ENCODE assay signal across 1 cellular context in the genomic region with DNA sequence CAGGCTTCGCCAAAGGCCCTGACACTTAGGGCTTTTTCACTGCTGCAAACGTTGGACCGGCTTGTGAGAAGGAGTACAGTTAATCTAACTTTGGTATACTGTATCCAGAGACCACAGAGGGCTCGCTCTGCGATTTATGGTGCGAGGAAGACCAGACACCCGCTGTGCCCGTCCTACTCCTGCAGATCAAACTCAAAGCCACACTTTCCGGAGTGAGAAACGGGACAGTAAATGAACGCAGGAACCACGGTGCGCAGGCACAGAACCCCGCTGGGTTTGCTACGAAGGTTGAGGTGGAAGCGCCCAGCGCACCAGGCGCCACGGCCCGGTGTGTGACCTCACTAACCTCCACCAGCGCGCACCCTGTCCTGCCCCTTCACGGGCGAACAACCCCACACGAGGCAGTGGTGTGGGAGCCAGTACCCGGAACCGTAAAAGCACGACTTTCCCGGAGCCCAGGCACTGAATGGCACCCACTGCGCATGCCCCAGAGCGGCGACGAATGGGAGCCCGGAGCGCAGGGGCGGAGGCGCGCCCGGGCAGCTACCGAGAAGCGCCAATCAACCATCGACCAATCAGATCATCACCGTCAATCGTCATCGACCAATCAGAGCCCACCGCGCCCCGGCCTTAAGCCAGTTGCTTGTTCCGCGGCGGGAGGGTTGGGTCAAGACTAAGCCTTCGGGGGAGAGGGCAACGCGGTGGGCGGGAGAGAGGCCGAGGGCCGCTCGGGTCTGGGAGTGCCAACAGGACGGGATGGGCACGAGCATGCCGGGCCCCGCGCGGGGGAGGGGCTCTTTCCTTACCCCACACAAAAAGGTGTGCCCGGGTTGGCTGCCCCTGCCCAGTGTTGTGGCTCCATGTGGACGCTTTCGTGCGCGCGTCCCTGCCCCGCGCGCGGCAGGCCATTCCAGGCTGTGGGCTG.
TF ChIP-seq lines count a peak whose summit lies in the region.

No MANE protein-coding gene starts in this region.

TF ChIP-seq in K562, 482 proteins besides CTCF, POLR2A, EP300 and RAD21 (continued from another document and continues in another):
- TF ChIP-seq, protein P1, sequence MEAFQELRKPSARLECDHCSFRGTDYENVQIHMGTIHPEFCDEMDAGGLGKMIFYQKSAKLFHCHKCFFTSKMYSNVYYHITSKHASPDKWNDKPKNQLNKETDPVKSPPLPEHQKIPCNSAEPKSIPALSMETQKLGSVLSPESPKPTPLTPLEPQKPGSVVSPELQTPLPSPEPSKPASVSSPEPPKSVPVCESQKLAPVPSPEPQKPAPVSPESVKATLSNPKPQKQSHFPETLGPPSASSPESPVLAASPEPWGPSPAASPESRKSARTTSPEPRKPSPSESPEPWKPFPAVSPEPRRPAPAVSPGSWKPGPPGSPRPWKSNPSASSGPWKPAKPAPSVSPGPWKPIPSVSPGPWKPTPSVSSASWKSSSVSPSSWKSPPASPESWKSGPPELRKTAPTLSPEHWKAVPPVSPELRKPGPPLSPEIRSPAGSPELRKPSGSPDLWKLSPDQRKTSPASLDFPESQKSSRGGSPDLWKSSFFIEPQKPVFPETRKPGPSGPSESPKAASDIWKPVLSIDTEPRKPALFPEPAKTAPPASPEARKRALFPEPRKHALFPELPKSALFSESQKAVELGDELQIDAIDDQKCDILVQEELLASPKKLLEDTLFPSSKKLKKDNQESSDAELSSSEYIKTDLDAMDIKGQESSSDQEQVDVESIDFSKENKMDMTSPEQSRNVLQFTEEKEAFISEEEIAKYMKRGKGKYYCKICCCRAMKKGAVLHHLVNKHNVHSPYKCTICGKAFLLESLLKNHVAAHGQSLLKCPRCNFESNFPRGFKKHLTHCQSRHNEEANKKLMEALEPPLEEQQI (IDR thresholded peaks at IDR 0.05), result no peak
- TF ChIP-seq NFIC (IDR thresholded peaks at IDR 0.05) (no peak), CBFA2T2 (conservative IDR thresholded peaks at IDR 0.05) (no peak), SRSF7 (optimal IDR thresholded peaks at IDR 0.05; ENCODE audit: low read depth, low read length) (no peak), HDAC3 (IDR thresholded peaks at IDR 0.05; ENCODE audit: borderline replicate concordance, partially characterized antibody) (no peak), ZNF263 (CRISPR knock-in tag; IDR thresholded peaks at IDR 0.05; ENCODE audit: borderline replicate concordance) (no peak), ARID1B (IDR thresholded peaks at IDR 0.05) (no peak), CXXC5 (CRISPR knock-in tag; IDR thresholded peaks at IDR 0.05) (peak; percentile 29; the same call in 1 of the 2 replicates), NCOR1 (IDR thresholded peaks at IDR 0.05) (no peak), ESRRB (CRISPR knock-in tag; IDR thresholded peaks at IDR 0.05; ENCODE audit: borderline replicate concordance) (no peak), KHSRP (IDR thresholded peaks at IDR 0.05) (no peak), TEAD4 (IDR thresholded peaks at IDR 0.05; ENCODE audit: low read length) (no peak), TEAD4 (CRISPR knock-in tag; IDR thresholded peaks at IDR 0.05; ENCODE audit: borderline replicate concordance) (no peak), ZBTB7A (IDR thresholded peaks at IDR 0.05; ENCODE audit: borderline replicate concordance, control insufficient read depth, low read depth, low read length) (peak; percentile 29; the same call in 1 of the 2 replicates), ZNF239 (CRISPR knock-in tag; IDR thresholded peaks at IDR 0.05) (no peak), ZNF76 (CRISPR knock-in tag; IDR thresholded peaks at IDR 0.05; ENCODE audit: borderline replicate concordance) (no peak), SLC30A9 (CRISPR knock-in tag; IDR thresholded peaks at IDR 0.05) (no peak)
- TF ChIP-seq, protein P2, sequence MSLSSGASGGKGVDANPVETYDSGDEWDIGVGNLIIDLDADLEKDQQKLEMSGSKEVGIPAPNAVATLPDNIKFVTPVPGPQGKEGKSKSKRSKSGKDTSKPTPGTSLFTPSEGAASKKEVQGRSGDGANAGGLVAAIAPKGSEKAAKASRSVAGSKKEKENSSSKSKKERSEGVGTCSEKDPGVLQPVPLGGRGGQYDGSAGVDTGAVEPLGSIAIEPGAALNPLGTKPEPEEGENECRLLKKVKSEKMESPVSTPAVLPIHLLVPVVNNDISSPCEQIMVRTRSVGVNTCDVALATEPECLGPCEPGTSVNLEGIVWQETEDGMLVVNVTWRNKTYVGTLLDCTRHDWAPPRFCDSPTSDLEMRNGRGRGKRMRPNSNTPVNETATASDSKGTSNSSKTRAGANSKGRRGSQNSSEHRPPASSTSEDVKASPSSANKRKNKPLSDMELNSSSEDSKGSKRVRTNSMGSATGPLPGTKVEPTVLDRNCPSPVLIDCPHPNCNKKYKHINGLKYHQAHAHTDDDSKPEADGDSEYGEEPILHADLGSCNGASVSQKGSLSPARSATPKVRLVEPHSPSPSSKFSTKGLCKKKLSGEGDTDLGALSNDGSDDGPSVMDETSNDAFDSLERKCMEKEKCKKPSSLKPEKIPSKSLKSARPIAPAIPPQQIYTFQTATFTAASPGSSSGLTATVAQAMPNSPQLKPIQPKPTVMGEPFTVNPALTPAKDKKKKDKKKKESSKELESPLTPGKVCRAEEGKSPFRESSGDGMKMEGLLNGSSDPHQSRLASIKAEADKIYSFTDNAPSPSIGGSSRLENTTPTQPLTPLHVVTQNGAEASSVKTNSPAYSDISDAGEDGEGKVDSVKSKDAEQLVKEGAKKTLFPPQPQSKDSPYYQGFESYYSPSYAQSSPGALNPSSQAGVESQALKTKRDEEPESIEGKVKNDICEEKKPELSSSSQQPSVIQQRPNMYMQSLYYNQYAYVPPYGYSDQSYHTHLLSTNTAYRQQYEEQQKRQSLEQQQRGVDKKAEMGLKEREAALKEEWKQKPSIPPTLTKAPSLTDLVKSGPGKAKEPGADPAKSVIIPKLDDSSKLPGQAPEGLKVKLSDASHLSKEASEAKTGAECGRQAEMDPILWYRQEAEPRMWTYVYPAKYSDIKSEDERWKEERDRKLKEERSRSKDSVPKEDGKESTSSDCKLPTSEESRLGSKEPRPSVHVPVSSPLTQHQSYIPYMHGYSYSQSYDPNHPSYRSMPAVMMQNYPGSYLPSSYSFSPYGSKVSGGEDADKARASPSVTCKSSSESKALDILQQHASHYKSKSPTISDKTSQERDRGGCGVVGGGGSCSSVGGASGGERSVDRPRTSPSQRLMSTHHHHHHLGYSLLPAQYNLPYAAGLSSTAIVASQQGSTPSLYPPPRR (CRISPR knock-in tag; IDR thresholded peaks at IDR 0.05; ENCODE audit: borderline replicate concordance), result no peak
- TF ChIP-seq, protein P3, sequence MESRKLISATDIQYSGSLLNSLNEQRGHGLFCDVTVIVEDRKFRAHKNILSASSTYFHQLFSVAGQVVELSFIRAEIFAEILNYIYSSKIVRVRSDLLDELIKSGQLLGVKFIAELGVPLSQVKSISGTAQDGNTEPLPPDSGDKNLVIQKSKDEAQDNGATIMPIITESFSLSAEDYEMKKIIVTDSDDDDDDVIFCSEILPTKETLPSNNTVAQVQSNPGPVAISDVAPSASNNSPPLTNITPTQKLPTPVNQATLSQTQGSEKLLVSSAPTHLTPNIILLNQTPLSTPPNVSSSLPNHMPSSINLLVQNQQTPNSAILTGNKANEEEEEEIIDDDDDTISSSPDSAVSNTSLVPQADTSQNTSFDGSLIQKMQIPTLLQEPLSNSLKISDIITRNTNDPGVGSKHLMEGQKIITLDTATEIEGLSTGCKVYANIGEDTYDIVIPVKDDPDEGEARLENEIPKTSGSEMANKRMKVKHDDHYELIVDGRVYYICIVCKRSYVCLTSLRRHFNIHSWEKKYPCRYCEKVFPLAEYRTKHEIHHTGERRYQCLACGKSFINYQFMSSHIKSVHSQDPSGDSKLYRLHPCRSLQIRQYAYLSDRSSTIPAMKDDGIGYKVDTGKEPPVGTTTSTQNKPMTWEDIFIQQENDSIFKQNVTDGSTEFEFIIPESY (CRISPR knock-in tag; IDR thresholded peaks at IDR 0.05), result no peak
- TF ChIP-seq, protein P4, sequence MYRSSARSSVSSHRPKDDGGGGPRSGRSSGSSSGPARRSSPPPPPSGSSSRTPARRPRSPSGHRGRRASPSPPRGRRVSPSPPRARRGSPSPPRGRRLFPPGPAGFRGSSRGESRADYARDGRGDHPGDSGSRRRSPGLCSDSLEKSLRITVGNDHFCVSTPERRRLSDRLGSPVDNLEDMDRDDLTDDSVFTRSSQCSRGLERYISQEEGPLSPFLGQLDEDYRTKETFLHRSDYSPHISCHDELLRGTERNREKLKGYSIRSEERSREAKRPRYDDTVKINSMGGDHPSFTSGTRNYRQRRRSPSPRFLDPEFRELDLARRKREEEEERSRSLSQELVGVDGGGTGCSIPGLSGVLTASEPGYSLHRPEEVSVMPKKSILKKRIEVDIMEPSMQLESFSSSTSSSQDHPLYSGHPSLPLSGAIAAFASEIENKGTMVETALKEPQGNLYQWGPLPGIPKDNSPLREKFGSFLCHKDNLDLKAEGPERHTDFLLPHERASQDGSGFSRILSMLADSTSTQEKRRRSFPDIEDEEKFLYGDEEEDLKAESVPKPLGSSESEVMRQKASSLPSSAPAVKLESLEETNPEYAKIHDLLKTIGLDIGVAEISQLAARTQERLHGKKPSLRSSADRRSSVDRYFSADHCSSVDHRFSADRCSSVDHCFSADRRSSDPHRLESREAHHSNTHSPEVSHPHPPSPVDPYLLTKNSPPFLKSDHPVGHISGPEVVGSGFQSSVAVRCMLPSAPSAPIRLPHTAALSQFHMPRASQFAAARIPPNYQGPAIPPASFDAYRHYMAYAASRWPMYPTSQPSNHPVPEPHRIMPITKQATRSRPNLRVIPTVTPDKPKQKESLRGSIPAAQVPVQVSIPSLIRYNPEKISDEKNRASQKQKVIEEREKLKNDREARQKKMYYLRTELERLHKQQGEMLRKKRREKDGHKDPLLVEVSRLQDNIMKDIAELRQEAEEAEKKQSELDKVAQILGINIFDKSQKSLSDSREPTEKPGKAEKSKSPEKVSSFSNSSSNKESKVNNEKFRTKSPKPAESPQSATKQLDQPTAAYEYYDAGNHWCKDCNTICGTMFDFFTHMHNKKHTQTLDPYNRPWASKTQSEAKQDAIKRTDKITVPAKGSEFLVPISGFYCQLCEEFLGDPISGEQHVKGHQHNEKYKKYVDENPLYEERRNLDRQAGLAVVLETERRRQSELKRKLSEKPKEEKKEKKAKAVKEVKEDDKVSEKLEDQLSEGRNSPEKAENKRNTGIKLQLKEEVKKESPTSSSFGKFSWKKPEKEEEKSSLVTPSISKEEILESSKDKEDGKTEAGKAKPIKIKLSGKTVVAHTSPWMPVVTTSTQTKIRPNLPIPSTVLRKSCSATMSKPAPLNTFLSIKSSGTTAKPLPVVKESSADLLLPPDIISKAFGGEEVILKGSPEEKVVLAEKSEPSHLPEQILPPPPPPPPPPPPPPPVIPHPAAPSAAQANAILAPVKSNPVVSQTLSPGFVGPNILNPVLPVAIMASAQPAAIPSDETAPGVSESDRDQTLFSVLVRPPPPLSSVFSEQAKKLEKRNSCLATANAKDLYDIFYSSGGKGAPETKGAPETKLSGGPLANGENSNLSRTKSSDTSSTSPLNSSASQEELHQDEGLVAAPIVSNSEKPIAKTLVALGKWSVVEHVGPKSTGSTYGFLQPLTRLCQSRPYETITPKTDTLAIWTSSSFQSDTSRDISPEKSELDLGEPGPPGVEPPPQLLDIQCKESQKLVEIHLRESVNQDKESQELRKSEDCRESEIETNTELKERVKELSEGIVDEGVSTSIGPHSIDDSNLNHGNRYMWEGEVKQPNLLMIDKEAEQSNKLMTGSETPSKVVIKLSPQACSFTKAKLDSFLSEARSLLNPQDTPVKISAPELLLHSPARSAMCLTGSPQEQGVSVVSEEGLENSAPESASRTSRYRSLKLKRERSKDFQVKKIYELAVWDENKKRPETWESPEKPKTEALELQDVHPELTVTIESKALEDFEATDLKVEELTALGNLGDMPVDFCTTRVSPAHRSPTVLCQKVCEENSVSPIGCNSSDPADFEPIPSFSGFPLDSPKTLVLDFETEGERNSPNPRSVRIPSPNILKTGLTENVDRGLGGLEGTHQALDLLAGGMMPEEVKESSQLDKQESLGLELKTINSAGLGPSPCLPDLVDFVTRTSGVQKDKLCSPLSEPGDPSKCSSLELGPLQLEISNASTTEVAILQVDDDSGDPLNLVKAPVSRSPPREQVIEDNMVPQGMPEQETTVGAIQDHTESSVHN (IDR thresholded peaks at IDR 0.05; ENCODE audit: borderline replicate concordance in 1 of 2, low read depth in 1 of 2), result no peak
- TF ChIP-seq, protein P5, sequence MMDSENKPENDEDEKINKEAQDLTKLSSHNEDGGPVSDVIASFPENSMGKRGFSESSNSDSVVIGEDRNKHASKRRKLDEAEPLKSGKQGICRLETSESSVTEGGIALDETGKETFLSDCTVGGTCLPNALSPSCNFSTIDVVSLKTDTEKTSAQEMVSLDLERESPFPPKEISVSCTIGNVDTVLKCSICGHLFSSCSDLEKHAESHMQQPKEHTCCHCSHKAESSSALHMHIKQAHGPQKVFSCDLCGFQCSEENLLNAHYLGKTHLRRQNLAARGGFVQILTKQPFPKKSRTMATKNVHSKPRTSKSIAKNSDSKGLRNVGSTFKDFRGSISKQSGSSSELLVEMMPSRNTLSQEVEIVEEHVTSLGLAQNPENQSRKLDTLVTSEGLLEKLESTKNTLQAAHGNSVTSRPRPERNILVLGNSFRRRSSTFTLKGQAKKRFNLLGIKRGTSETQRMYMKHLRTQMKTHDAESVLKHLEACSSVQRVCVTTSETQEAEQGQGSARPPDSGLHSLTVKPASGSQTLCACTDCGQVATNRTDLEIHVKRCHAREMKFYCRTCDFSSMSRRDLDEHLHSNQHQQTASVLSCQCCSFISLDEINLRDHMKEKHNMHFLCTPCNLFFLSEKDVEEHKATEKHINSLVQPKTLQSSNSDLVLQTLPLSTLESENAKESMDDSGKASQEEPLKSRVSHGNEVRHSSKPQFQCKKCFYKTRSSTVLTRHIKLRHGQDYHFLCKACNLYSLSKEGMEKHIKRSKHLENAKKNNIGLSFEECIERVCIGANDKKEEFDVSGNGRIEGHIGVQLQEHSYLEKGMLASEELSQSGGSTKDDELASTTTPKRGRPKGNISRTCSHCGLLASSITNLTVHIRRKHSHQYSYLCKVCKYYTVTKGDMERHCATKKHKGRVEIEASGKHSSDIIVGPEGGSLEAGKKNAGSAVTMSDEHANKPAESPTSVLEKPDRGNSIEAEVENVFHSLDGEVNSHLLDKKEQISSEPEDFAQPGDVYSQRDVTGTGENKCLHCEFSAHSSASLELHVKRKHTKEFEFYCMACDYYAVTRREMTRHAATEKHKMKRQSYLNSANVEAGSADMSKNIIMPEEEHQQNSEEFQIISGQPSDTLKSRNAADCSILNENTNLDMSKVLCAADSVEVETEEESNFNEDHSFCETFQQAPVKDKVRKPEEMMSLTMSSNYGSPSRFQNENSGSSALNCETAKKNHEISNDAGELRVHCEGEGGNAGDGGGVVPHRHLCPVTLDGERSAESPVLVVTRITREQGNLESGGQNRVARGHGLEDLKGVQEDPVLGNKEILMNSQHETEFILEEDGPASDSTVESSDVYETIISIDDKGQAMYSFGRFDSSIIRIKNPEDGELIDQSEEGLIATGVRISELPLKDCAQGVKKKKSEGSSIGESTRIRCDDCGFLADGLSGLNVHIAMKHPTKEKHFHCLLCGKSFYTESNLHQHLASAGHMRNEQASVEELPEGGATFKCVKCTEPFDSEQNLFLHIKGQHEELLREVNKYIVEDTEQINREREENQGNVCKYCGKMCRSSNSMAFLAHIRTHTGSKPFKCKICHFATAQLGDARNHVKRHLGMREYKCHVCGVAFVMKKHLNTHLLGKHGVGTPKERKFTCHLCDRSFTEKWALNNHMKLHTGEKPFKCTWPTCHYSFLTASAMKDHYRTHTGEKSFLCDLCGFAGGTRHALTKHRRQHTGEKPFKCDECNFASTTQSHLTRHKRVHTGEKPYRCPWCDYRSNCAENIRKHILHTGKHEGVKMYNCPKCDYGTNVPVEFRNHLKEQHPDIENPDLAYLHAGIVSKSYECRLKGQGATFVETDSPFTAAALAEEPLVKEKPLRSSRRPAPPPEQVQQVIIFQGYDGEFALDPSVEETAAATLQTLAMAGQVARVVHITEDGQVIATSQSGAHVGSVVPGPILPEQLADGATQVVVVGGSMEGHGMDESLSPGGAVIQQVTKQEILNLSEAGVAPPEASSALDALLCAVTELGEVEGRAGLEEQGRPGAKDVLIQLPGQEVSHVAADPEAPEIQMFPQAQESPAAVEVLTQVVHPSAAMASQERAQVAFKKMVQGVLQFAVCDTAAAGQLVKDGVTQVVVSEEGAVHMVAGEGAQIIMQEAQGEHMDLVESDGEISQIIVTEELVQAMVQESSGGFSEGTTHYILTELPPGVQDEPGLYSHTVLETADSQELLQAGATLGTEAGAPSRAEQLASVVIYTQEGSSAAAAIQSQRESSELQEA (IDR thresholded peaks at IDR 0.05; ENCODE audit: low read depth), result no peak
